Comparison of ENCODE assay signal across 1 cellular context in the genomic region with DNA sequence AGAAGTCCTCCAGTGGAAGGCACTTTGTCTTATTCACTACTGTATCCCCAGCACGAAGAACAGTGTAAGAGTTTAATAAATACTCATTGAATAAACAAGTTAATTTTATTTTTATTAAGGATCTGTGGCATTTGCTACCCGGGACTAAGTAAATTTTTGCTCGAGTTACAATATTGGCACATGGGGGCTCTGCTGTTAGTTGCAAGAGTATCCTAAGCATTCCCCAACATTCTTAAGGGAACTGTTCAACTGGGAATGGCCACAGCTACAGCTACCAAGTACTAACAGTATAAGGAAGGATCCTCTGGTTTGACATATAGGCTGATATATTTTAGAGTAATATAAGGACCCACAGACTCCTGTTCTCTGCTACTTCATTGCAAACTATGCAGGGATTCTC.
A peak's percentile ranks its signal among the peaks of the same experiment; 100 is the strongest.
TF ChIP-seq lines count a peak whose summit lies in the region.

No MANE protein-coding gene starts in this region.

TF ChIP-seq in H1, 55 proteins besides CTCF, POLR2A, EP300 and RAD21:
- TF ChIP-seq BCL11A (IDR thresholded peaks at IDR 0.05; ENCODE audit: low read depth in 2 of 2, low read length in 2 of 2): no peak
- TF ChIP-seq CEBPB (IDR thresholded peaks at IDR 0.05; ENCODE audit: low read depth, low read length): 0 out of 2 replicates have a peak, but pooled peaks have one; percentile 3
